1 cellular context compared by ENCODE assay signal in the genomic region with DNA sequence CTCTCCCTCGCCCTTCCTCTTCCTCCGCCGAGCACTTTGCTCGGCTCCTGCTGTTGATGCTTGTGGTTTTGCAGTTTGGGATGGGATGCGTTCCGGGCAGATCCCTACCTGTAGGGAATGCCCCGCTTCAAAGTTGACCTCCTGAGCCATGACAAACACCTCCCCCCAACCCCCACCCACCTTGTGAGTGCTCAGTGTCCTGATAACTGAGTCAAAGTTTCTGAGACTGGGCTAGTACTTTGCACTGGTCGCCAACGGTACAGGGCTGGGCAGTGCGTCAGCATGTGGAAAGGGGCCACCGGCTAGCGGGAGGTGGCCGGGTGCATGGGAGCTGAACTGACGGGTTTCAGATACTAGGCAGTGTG.
TF ChIP-seq lines count a peak whose summit lies in the region.

No MANE protein-coding gene starts in this region.

TF ChIP-seq in GM12878, 131 proteins besides CTCF, POLR2A, EP300 and RAD21 (continued from another document):
- TF ChIP-seq, protein P1, sequence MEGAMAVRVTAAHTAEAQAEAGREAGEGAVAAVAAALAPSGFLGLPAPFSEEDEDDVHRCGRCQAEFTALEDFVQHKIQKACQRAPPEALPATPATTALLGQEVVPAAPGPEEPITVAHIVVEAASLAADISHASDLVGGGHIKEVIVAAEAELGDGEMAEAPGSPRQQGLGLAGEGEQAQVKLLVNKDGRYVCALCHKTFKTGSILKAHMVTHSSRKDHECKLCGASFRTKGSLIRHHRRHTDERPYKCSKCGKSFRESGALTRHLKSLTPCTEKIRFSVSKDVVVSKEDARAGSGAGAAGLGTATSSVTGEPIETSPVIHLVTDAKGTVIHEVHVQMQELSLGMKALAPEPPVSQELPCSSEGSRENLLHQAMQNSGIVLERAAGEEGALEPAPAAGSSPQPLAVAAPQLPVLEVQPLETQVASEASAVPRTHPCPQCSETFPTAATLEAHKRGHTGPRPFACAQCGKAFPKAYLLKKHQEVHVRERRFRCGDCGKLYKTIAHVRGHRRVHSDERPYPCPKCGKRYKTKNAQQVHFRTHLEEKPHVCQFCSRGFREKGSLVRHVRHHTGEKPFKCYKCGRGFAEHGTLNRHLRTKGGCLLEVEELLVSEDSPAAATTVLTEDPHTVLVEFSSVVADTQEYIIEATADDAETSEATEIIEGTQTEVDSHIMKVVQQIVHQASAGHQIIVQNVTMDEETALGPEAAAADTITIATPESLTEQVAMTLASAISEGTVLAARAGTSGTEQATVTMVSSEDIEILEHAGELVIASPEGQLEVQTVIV (IDR thresholded peaks at IDR 0.05; ENCODE audit: borderline replicate concordance, partially characterized antibody): no peak
- TF ChIP-seq SREBF2 (IDR thresholded peaks at IDR 0.05; ENCODE audit: low read length): no peak
- no peak for TF ChIP-seq CBX3 (IDR thresholded peaks at IDR 0.05; ENCODE audit: borderline replicate concordance, low read depth)
- TF ChIP-seq JUNB (IDR thresholded peaks at IDR 0.05): no peak
- TF ChIP-seq SRF (IDR thresholded peaks at IDR 0.05; ENCODE audit: low read depth in 2 of 2, low read length in 2 of 2): no peak
- TF ChIP-seq STAT3 (IDR thresholded peaks at IDR 0.05; ENCODE audit: low read depth, low read length): no peak
- peak; percentile 47; the same call in 1 of the 2 replicates for TF ChIP-seq EED (IDR thresholded peaks at IDR 0.05; ENCODE audit: low read depth)
- TF ChIP-seq HCFC1 (IDR thresholded peaks at IDR 0.05; ENCODE audit: low read length): no peak
- TF ChIP-seq, protein P2, sequence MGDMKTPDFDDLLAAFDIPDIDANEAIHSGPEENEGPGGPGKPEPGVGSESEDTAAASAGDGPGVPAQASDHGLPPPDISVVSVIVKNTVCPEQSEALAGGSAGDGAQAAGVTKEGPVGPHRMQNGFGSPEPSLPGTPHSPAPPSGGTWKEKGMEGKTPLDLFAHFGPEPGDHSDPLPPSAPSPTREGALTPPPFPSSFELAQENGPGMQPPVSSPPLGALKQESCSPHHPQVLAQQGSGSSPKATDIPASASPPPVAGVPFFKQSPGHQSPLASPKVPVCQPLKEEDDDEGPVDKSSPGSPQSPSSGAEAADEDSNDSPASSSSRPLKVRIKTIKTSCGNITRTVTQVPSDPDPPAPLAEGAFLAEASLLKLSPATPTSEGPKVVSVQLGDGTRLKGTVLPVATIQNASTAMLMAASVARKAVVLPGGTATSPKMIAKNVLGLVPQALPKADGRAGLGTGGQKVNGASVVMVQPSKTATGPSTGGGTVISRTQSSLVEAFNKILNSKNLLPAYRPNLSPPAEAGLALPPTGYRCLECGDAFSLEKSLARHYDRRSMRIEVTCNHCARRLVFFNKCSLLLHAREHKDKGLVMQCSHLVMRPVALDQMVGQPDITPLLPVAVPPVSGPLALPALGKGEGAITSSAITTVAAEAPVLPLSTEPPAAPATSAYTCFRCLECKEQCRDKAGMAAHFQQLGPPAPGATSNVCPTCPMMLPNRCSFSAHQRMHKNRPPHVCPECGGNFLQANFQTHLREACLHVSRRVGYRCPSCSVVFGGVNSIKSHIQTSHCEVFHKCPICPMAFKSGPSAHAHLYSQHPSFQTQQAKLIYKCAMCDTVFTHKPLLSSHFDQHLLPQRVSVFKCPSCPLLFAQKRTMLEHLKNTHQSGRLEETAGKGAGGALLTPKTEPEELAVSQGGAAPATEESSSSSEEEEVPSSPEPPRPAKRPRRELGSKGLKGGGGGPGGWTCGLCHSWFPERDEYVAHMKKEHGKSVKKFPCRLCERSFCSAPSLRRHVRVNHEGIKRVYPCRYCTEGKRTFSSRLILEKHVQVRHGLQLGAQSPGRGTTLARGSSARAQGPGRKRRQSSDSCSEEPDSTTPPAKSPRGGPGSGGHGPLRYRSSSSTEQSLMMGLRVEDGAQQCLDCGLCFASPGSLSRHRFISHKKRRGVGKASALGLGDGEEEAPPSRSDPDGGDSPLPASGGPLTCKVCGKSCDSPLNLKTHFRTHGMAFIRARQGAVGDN (IDR thresholded peaks at IDR 0.05): no peak
- TF ChIP-seq MTA3 (IDR thresholded peaks at IDR 0.05; ENCODE audit: borderline replicate concordance, low read length): no peak
- TF ChIP-seq EGR1 (IDR thresholded peaks at IDR 0.05; ENCODE audit: borderline replicate concordance in 1 of 2, low read depth in 2 of 2, low read length in 2 of 2): 0 out of 3 replicates have a peak, but pooled peaks of 1 of the 2 experiments have one; percentile 2
- TF ChIP-seq SMAD5 (IDR thresholded peaks at IDR 0.05; ENCODE audit: low read depth): 0 out of 2 replicates have a peak, but pooled peaks have one; percentile 49
- TF ChIP-seq, protein P3, sequence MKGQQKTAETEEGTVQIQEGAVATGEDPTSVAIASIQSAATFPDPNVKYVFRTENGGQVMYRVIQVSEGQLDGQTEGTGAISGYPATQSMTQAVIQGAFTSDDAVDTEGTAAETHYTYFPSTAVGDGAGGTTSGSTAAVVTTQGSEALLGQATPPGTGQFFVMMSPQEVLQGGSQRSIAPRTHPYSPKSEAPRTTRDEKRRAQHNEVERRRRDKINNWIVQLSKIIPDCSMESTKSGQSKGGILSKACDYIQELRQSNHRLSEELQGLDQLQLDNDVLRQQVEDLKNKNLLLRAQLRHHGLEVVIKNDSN (IDR thresholded peaks at IDR 0.05; ENCODE audit: borderline replicate concordance, extremely low read length, insufficient read depth, low read depth, low read length): no peak
- no peak for TF ChIP-seq EZH2 (IDR thresholded peaks at IDR 0.05; ENCODE audit: borderline replicate concordance, control insufficient read depth, low read depth, low read length)
- TF ChIP-seq, protein P4, sequence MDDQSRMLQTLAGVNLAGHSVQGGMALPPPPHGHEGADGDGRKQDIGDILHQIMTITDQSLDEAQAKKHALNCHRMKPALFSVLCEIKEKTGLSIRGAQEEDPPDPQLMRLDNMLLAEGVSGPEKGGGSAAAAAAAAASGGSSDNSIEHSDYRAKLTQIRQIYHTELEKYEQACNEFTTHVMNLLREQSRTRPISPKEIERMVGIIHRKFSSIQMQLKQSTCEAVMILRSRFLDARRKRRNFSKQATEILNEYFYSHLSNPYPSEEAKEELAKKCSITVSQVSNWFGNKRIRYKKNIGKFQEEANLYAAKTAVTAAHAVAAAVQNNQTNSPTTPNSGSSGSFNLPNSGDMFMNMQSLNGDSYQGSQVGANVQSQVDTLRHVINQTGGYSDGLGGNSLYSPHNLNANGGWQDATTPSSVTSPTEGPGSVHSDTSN (IDR thresholded peaks at IDR 0.05; ENCODE audit: insufficient replicate concordance, low read depth, low read length): no peak
- TF ChIP-seq TCF12 (IDR thresholded peaks at IDR 0.05; ENCODE audit: low read depth, low read length): no peak
- TF ChIP-seq, protein P5, sequence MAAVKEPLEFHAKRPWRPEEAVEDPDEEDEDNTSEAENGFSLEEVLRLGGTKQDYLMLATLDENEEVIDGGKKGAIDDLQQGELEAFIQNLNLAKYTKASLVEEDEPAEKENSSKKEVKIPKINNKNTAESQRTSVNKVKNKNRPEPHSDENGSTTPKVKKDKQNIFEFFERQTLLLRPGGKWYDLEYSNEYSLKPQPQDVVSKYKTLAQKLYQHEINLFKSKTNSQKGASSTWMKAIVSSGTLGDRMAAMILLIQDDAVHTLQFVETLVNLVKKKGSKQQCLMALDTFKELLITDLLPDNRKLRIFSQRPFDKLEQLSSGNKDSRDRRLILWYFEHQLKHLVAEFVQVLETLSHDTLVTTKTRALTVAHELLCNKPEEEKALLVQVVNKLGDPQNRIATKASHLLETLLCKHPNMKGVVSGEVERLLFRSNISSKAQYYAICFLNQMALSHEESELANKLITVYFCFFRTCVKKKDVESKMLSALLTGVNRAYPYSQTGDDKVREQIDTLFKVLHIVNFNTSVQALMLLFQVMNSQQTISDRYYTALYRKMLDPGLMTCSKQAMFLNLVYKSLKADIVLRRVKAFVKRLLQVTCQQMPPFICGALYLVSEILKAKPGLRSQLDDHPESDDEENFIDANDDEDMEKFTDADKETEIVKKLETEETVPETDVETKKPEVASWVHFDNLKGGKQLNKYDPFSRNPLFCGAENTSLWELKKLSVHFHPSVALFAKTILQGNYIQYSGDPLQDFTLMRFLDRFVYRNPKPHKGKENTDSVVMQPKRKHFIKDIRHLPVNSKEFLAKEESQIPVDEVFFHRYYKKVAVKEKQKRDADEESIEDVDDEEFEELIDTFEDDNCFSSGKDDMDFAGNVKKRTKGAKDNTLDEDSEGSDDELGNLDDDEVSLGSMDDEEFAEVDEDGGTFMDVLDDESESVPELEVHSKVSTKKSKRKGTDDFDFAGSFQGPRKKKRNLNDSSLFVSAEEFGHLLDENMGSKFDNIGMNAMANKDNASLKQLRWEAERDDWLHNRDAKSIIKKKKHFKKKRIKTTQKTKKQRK (IDR thresholded peaks at IDR 0.05; ENCODE audit: low read depth, low read length): no peak
- no peak for TF ChIP-seq TARDBP (IDR thresholded peaks at IDR 0.05; ENCODE audit: borderline replicate concordance)
- peak; percentile 56; the same call in 1 of the 2 replicates for TF ChIP-seq CBFB (IDR thresholded peaks at IDR 0.05; ENCODE audit: low read depth)
- no peak for TF ChIP-seq MEF2A (IDR thresholded peaks at IDR 0.05; ENCODE audit: insufficient read depth, low read depth, low read length)
- TF ChIP-seq MEF2B (IDR thresholded peaks at IDR 0.05; ENCODE audit: partially characterized antibody, poor library complexity, severe bottlenecking): no peak
- TF ChIP-seq RUNX3 (IDR thresholded peaks at IDR 0.05; ENCODE audit: low read length): peak; percentile 72
- TF ChIP-seq ZNF207 (IDR thresholded peaks at IDR 0.05; ENCODE audit: borderline replicate concordance): no peak
